In the genomic region with DNA sequence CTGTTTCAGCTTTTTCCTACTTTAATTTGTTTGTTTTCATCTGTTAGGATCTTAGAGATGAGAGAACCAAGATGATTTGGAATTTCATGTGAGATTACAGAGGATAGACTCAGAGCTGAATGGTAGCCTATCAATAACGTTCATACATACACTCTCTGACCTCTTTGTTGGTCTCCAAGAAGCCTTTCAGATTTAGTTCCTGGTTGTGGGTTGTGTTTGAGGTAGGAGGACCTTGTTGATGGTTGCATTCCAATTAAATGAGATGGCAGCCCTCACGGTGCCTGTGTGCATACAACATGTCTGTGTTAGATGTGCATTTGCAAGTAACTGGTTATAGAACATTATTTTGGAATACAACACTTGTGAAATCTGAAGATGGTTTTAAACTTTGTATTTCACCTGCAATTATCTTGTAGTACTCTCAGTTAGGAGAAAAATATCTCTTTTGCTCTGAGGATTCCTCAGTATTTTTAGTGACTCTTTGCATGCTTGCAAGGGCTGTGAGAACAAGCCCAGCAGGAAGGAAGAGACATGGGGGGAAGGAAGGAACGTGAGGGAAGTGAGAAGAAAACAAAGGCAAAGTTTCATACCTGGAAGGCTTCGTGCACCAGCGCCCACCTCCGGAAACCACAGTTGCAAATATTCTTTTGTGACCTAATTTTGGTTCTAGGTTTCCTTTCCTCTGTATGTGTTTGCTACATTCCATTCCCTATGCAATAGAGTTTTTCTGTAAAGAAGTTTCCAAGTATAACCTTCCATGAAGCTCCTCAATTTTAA, we compare ENCODE assay signal across 9 cellular contexts.
A peak's percentile ranks its signal among the peaks of the same experiment; 100 is the strongest.
DNase-seq lines count a peak whose midpoint lies in the region; ATAC-seq and TF ChIP-seq lines count a peak whose summit lies in the region.
"Had no signal": no experiment of that assay in that cellular context is flagged by ENCODE, and none has a peak within 500 bp of the region (broad histone marks: within the 10 kb centered on the region; RNA-seq: fewer than 3 reads in every experiment).

No MANE protein-coding gene starts in this region.

- H4K91ac ChIP-seq in mesenchymal stem cell (ENCODE audit: low read length): no peak overlapping the region

- no peak for TF ChIP-seq EP300 in stomach (IDR thresholded peaks at IDR 0.05)

- no peak overlapping the region for H3K4me2 ChIP-seq in mesenchymal stem cell (ENCODE audit: low read length, poor library complexity, severe bottlenecking)

- H3K4ac ChIP-seq in mesenchymal stem cell (ENCODE audit: low read depth in 1 of 2, low read length in 2 of 2): no peak overlapping the region

- no peak overlapping the region for H3K23ac ChIP-seq in mesenchymal stem cell (ENCODE audit: low read length in 2 of 2)

- peaks cover 23% of the 10 kb centered on the region for H3K79me1 ChIP-seq in mesenchymal stem cell (replicated peaks; ENCODE audit: low read length, poor library complexity, severe bottlenecking)

- H2BK12ac ChIP-seq in mesenchymal stem cell (ENCODE audit: low read length in 2 of 2): no peak overlapping the region

- H3K9ac ChIP-seq in mesenchymal stem cell (ENCODE audit: low read length): no peak overlapping the region

- H3K27ac Mint-ChIP-seq in CD8-positive, alpha-beta T cell: peak overlapping the region; percentile 78

- 23% methylated on average over 2 of the region's 6 CpGs for WGBS in mesenchymal stem cell
- 52 to 68% (median 66%) methylated on average over 6 of the region's 6 CpGs for WGBS in stomach, 5 donors

- no peak overlapping the region for H3K14ac ChIP-seq in mesenchymal stem cell (ENCODE audit: low read length in 2 of 2)

- no peak overlapping the region for H2AFZ ChIP-seq in mesenchymal stem cell (ENCODE audit: low read depth, low read length)

- H2BK120ac ChIP-seq in mesenchymal stem cell (ENCODE audit: low read depth, low read length): no peak overlapping the region

- peak in 5 of 7 experiments; percentile 2 to 61 (median 29) for DNase-seq in CD8-positive, alpha-beta T cell
- peak; percentile 32 for DNase-seq in activated effector memory CD4-positive, alpha-beta T cell treated with Interleukin-2 at 50 U/mL for 16 hours
- DNase-seq in mesenchymal stem cell: peak; percentile 67
- DNase-seq in NCI-H1417 treated with DMSO at 0.1 percent for 48 hours (lab: John Stamatoyannopoulos, UW): no peak
- DNase-seq in stomach: no peak
- DNase-seq in RWPE1 (ENCODE audit: low spot score): no peak
- DNase-seq: SJCRH30 had no signal

- H3K27me3 ChIP-seq in CD8-positive, alpha-beta T cell (ENCODE audit: insufficient read depth, low read length): no peaks in the 10 kb centered on the region
- H3K27me3 ChIP-seq in mesenchymal stem cell (ENCODE audit: control insufficient read depth in 1 of 2, insufficient read depth in 1 of 2, low read length in 2 of 2) (no peaks in the 10 kb centered on the region), stomach (no peaks in the 10 kb centered on the region)
- H3K27me3 ChIP-seq: SJCRH30 had no signal

- peaks cover 87% of the 10 kb centered on the region for H3K4me1 Mint-ChIP-seq in CD8-positive, alpha-beta T cell (ENCODE audit: low read depth)

- TF ChIP-seq CTCF in CD8-positive, alpha-beta T cell (IDR thresholded peaks at IDR 0.05): no peak
- TF ChIP-seq CTCF in stomach (IDR thresholded peaks at IDR 0.05) (no peak), RWPE1 (conservative IDR thresholded peaks at IDR 0.05; ENCODE audit: low read depth) (no peak)

- H4K8ac ChIP-seq in mesenchymal stem cell (ENCODE audit: low read length): no peak overlapping the region

- ATAC-seq in CD8-positive, alpha-beta T cell: peak; percentile 22
- ATAC-seq in HG03378 (IDR thresholded peaks at IDR 0.05; ENCODE audit: unreplicated experiment) (peak; percentile 50), GM19023 (IDR thresholded peaks at IDR 0.05; ENCODE audit: unreplicated experiment) (no peak)

- H2AK5ac ChIP-seq in mesenchymal stem cell (ENCODE audit: low read length, severe bottlenecking): no peak overlapping the region

- no peak overlapping the region for H2BK15ac ChIP-seq in mesenchymal stem cell (ENCODE audit: low read depth, poor library complexity, severe bottlenecking)

- POLR2A ChIA-PET in CD8-positive, alpha-beta T cell (lab: Charles Lee): interaction anchor here (1.7 kb wide), 1 partner anchor 13 kb away, joined by 5 read pairs; no protein-coding TSS in a partner anchor
- POLR2A ChIA-PET in RWPE1 (lab: Yijun Ruan, JAX; ENCODE audit: low non-redundant PET): no interaction called here

- no peak for TF ChIP-seq POLR2A in stomach (IDR thresholded peaks at IDR 0.05)

- H3K4me3 ChIP-seq in CD8-positive, alpha-beta T cell (ENCODE audit: low read depth, low read length): peak overlapping the region; percentile 11
- H3K4me3 ChIP-seq in mesenchymal stem cell (ENCODE audit: insufficient read depth in 1 of 2, low read depth in 1 of 2, low read length in 2 of 2): no peak overlapping the region
- H3K4me3 ChIP-seq in stomach: no peak overlapping the region
- H3K4me3 ChIP-seq: SJCRH30 had no signal

- peak overlapping the region; percentile 14 for H3K27ac ChIP-seq in CD8-positive, alpha-beta T cell (ENCODE audit: low read depth, low read length)
- H3K27ac ChIP-seq in mesenchymal stem cell (ENCODE audit: low read length, poor library complexity, severe bottlenecking): no peak overlapping the region
- peak overlapping the region in 1 of 5 donors; percentile 22 for H3K27ac ChIP-seq in stomach
- H3K27ac ChIP-seq in RWPE1: no peak overlapping the region
- H3K27ac ChIP-seq: SJCRH30 had no signal

- no peak overlapping the region for H3K18ac ChIP-seq in mesenchymal stem cell (ENCODE audit: low read depth in 1 of 2, low read length in 2 of 2)

- H3K27me3 Mint-ChIP-seq in CD8-positive, alpha-beta T cell (ENCODE audit: low read depth): no peaks in the 10 kb centered on the region

- CTCF ChIA-PET in CD8-positive, alpha-beta T cell (lab: Charles Lee): interaction anchor here (0.9 to 1.2 kb wide), 5 partner anchors 11 to 52 kb away, joined by 3 to 8 read pairs (median 5); no protein-coding TSS in a partner anchor
- CTCF ChIA-PET in RWPE1 (lab: Yijun Ruan, JAX): no interaction called here

- no peaks in the 10 kb centered on the region for H3K9me3 Mint-ChIP-seq in CD8-positive, alpha-beta T cell

- no peak overlapping the region for H2BK5ac ChIP-seq in mesenchymal stem cell (ENCODE audit: low read depth, low read length, poor library complexity, severe bottlenecking)

- H3K9me3 ChIP-seq in CD8-positive, alpha-beta T cell (ENCODE audit: low read length): no peaks in the 10 kb centered on the region
- no peaks in the 10 kb centered on the region for H3K9me3 ChIP-seq in mesenchymal stem cell (ENCODE audit: control insufficient read depth, low read length)
- no peaks in the 10 kb centered on the region for H3K9me3 ChIP-seq in stomach
- H3K9me3 ChIP-seq: SJCRH30 had no signal

- H3K36me3 ChIP-seq in CD8-positive, alpha-beta T cell (ENCODE audit: insufficient read depth, low read length): no peaks in the 10 kb centered on the region
- H3K36me3 ChIP-seq in mesenchymal stem cell (ENCODE audit: control insufficient read depth in 1 of 2, insufficient read depth in 2 of 2, low read depth in 1 of 2, low read length in 2 of 2) (no peaks in the 10 kb centered on the region), stomach (no peaks in the 10 kb centered on the region)
- H3K36me3 ChIP-seq: SJCRH30 had no signal

- H3K4me3 Mint-ChIP-seq in CD8-positive, alpha-beta T cell: peak overlapping the region; percentile 67

- no peaks in the 10 kb centered on the region for H3K36me3 Mint-ChIP-seq in CD8-positive, alpha-beta T cell

- intact Hi-C loops in CD8-positive, alpha-beta T cell (cut with DNase I, micrococcal nuclease): no loop called here
- intact Hi-C loops in stomach (cut with DNase I; ENCODE audit: low total_unique reads): no loop called here

- H3K4me1 ChIP-seq in CD8-positive, alpha-beta T cell (ENCODE audit: insufficient read depth, low read length): peaks cover 66% of the 10 kb centered on the region
- peaks cover 13% of the 10 kb centered on the region for H3K4me1 ChIP-seq in mesenchymal stem cell (ENCODE audit: control insufficient read depth, insufficient read depth, low read depth, low read length)
- peaks cover 0 to 10% (median 3%) of the 10 kb centered on the region in 4 donors for H3K4me1 ChIP-seq in stomach

Comparison
In these comparisons a context has a peak if more than half of its experiments do, and no peak if none do; other contexts are left out.
1. DNase-seq: peak in CD8-positive, alpha-beta T cell (5 of 7), activated effector memory CD4-positive, alpha-beta T cell treated with Interleukin-2 at 50 U/mL for 16 hours (single experiment) and mesenchymal stem cell (single experiment); none in NCI-H1417 treated with DMSO at 0.1 percent for 48 hours (single experiment), stomach (single experiment) and RWPE1 (single experiment).